ENCODE assay signal across 11 cellular contexts in genomic region chrX:39440734-39441305, GRCh38.
DNase-seq lines count a peak whose midpoint lies in the region; ATAC-seq and TF ChIP-seq lines count a peak whose summit lies in the region.
"Had no signal": no experiment of that assay in that cellular context is flagged by ENCODE, and none has a peak within 500 bp of the region (broad histone marks: within the 10 kb centered on the region; RNA-seq: fewer than 3 reads in every experiment).

No MANE protein-coding gene starts in this region.

- no peaks in the 10 kb centered on the region for H3K9me3 Mint-ChIP-seq in activated CD8-positive, alpha-beta T cell treated with anti-CD3 and anti-CD28 coated beads, Interleukin-2, amount 10 ng/mL, durations not matched to agents 7 days and 5 days (ENCODE audit: insufficient read depth)

- no peaks in the 10 kb centered on the region for H3K79me2 ChIP-seq in GM23248 (ENCODE audit: insufficient read depth)

- H3K36me3 ChIP-seq in GM23248 (ENCODE audit: low read depth), result no peaks in the 10 kb centered on the region
- no peaks in the 10 kb centered on the region for H3K36me3 ChIP-seq in ascending aorta

- no peaks in the 10 kb centered on the region for H3F3A ChIP-seq in GM23248 (ENCODE audit: insufficient read depth)

- no peak overlapping the region for H3K4me3 Mint-ChIP-seq in activated CD8-positive, alpha-beta T cell treated with anti-CD3 and anti-CD28 coated beads, Interleukin-2, amount 10 ng/mL, durations not matched to agents 7 days and 5 days
- H3K4me3 Mint-ChIP-seq: endodermal cell had no signal

- H3K4me2 ChIP-seq in GM23248 (ENCODE audit: unreplicated experiment), result no peak overlapping the region

- no peak for TF ChIP-seq CTCF in ascending aorta (IDR thresholded peaks at IDR 0.05)

- no peaks in the 10 kb centered on the region for H4K20me1 ChIP-seq in GM23248 (ENCODE audit: insufficient read depth)

- peak overlapping the region; percentile 63 for H3K27ac Mint-ChIP-seq in activated CD8-positive, alpha-beta T cell treated with anti-CD3 and anti-CD28 coated beads, Interleukin-2, amount 10 ng/mL, durations not matched to agents 7 days and 5 days

- no peak overlapping the region for H3K9ac ChIP-seq in GM23248

- CTCF ChIA-PET in activated CD8-positive, alpha-beta T cell treated with anti-CD3 and anti-CD28 coated beads, Interleukin-2, amount 10 ng/mL, durations not matched to agents 7 days and 5 days (lab: Charles Lee), result interaction anchor here (1.1 to 1.6 kb wide), 4 partner anchors 9 to 200 kb away, joined by 4 to 7 read pairs (median 4); no protein-coding TSS in a partner anchor

- peak; percentile 23 for DNase-seq in stimulated activated CD4-positive, alpha-beta T cell treated with anti-CD3 and anti-CD28 coated beads, Interleukin-1b, Interleukin-23, amount 100 ng/mL, for 48 hours
- no peak for DNase-seq in stimulated activated CD4-positive, alpha-beta T cell treated with anti-CD3 and anti-CD28 coated beads, Interleukin-2, amount 100 ng/mL, for 48 hours
- DNase-seq in activated CD8-positive, alpha-beta T cell treated with anti-CD3 and anti-CD28 coated beads, Interleukin-2, amount 10 ng/mL, durations not matched to agents 7 days and 5 days, result no peak
- DNase-seq in GM23248 (no peak), NCI-H524 treated with DMSO at 0.1 percent for 48 hours (lab: John Stamatoyannopoulos, UW) (no peak), ascending aorta (ENCODE audit: low spot score in 2 of 2) (no peak)
- DNase-seq: C1 segment of cervical spinal cord, endodermal cell, NCI-H2029 had no signal

- H3K36me3 Mint-ChIP-seq in activated CD8-positive, alpha-beta T cell treated with anti-CD3 and anti-CD28 coated beads, Interleukin-2, amount 10 ng/mL, durations not matched to agents 7 days and 5 days (ENCODE audit: low read depth), result no peaks in the 10 kb centered on the region

- no peak overlapping the region for H2AFZ ChIP-seq in GM23248

- H3K9me2 ChIP-seq in GM23248 (ENCODE audit: insufficient read depth), result no peaks in the 10 kb centered on the region

- peak; percentile 28 for ATAC-seq in HG02884 (IDR thresholded peaks at IDR 0.05; ENCODE audit: unreplicated experiment)
- ATAC-seq in activated CD8-positive, alpha-beta T cell treated with anti-CD3 and anti-CD28 coated beads, Interleukin-2, amount 10 ng/mL, durations not matched to agents 7 days and 5 days, result no peak
- ATAC-seq in GM21390 (IDR thresholded peaks at IDR 0.05; ENCODE audit: unreplicated experiment), result no peak

- H3K27me3 Mint-ChIP-seq in activated CD8-positive, alpha-beta T cell treated with anti-CD3 and anti-CD28 coated beads, Interleukin-2, amount 10 ng/mL, durations not matched to agents 7 days and 5 days (ENCODE audit: low read depth), result no peaks in the 10 kb centered on the region

- H3K27ac ChIP-seq in GM23248 (no peak overlapping the region), ascending aorta (no peak overlapping the region)

- in situ Hi-C loops in GM23248 (cut with MboI), result no loop called here

- peaks cover 20% of the 10 kb centered on the region for H3K4me1 Mint-ChIP-seq in activated CD8-positive, alpha-beta T cell treated with anti-CD3 and anti-CD28 coated beads, Interleukin-2, amount 10 ng/mL, durations not matched to agents 7 days and 5 days (ENCODE audit: low read depth)

- H3K27me3 ChIP-seq in GM23248 (replicated peaks; ENCODE audit: insufficient read depth) (no peaks in the 10 kb centered on the region), ascending aorta (no peaks in the 10 kb centered on the region)

- POLR2A ChIA-PET in activated CD8-positive, alpha-beta T cell treated with anti-CD3 and anti-CD28 coated beads, Interleukin-2, amount 10 ng/mL, durations not matched to agents 7 days and 5 days (lab: Charles Lee), result interaction anchor here (0.6 kb wide), 1 partner anchor 712 kb away, joined by 3 read pairs; no protein-coding TSS in a partner anchor

- H3K4me1 ChIP-seq in GM23248 (ENCODE audit: insufficient read depth), result no peaks in the 10 kb centered on the region
- no peaks in the 10 kb centered on the region for H3K4me1 ChIP-seq in ascending aorta

- H3K4me3 ChIP-seq in GM23248, result no peak overlapping the region
- H3K4me3 ChIP-seq in ascending aorta, result no peak overlapping the region

- intact Hi-C loops in ascending aorta (cut with DNase I), result no loop called here

- no peaks in the 10 kb centered on the region for H3K9me3 ChIP-seq in GM23248 (ENCODE audit: low read depth)
- peaks cover 6 to 7% of the 10 kb centered on the region in 2 donors for H3K9me3 ChIP-seq in ascending aorta
